8 cellular contexts compared by ENCODE assay signal in the genomic region with DNA sequence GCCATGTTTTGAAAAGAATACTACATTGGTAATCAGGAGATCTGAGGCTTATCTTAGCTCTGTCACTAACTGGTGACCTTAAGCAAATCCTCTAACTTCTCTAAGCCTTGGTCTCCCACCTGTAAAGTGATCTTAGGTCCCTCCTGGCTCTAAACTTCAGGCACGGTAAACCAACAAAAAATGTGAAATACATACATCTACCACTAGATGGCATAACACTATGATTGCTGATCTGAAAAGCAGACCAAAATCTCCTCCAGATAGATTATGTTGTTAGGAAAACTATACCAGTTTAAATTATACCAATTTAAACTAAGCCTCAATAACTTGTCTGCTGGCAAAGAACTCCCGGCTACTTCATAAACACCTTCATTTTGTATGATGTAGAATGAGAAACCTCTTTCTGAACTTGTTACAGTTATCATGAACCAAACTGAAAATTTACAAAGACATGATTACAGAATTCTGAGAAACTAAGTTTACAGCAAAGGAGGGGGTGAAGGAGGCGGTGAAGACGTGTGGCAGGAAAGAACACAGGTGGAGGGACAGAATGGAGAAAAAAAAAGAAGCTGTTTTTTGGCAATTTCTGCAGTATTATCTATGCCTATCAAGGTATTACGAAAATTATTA.
DNase-seq lines count a peak whose midpoint lies in the region; ATAC-seq and TF ChIP-seq lines count a peak whose summit lies in the region.

No MANE protein-coding gene starts in this region.

- TF ChIP-seq POLR2A in adrenal gland (IDR thresholded peaks at IDR 0.05) (no peak), lower leg skin (IDR thresholded peaks at IDR 0.05) (no peak)

- no peak overlapping the region for H3K27ac Mint-ChIP-seq in CD14-positive monocyte

- H3K27me3 Mint-ChIP-seq in CD14-positive monocyte (ENCODE audit: low read depth in 3 of 3) = no peaks in the 10 kb centered on the region

- DNase-seq in CD14-positive monocyte (ENCODE audit: low spot score) (no peak), NCI-H2107 (lab: John Stamatoyannopoulos, UW) (peak; percentile 13), adrenal gland (no peak), right atrium auricular region (ENCODE audit: low spot score) (no peak), skeletal muscle cell (ENCODE audit: low read depth) (peak; percentile 9), lower leg skin (ENCODE audit: low spot score in 2 of 2) (no peak), substantia nigra (lab: John Stamatoyannopoulos, UW) (no peak)

- peak; percentile 63 for ATAC-seq in GM21390 (IDR thresholded peaks at IDR 0.05; ENCODE audit: unreplicated experiment)

- intact Hi-C loops in CD14-positive monocyte (cut with micrococcal nuclease) (loop anchor here in 1 of 2 donors (2.0 kb wide), 1 partner anchor 99 kb away; no protein-coding TSS in a partner anchor), adrenal gland (cut with DNase I) (no loop called here), lower leg skin (cut with DNase I; ENCODE audit: low total_unique reads) (loop anchor here (10.0 kb wide), 1 partner anchor 97 kb away; a partner anchor contains a TSS)

- H3K4me3 ChIP-seq in adrenal gland = no peak overlapping the region
- no peak overlapping the region for H3K4me3 ChIP-seq in right atrium auricular region
- no peak overlapping the region for H3K4me3 ChIP-seq in skeletal muscle cell (ENCODE audit: low read depth, low read length)
- H3K4me3 ChIP-seq in lower leg skin (ENCODE audit: low read depth, poor library complexity, severe bottlenecking) = no peak overlapping the region

- peaks cover 12 to 19% (median 17%) of the 10 kb centered on the region in 7 donors for H3K9me3 Mint-ChIP-seq in CD14-positive monocyte

- H3K4me3 Mint-ChIP-seq in CD14-positive monocyte = no peak overlapping the region

- TF ChIP-seq CTCF in CD14-positive monocyte (IDR thresholded peaks at IDR 0.05) (peak; percentile 81), adrenal gland (IDR thresholded peaks at IDR 0.05) (peak; percentile 57 to 81 (median 74)), right atrium auricular region (IDR thresholded peaks at IDR 0.05) (peak; percentile 47 to 86), lower leg skin (IDR thresholded peaks at IDR 0.05) (peak in 1 of 3 donors; percentile 54)

- H3K9me3 ChIP-seq in adrenal gland (replicated peaks in 1 of 3) (no peaks in the 10 kb centered on the region), right atrium auricular region (peaks cover 0 to 17% of the 10 kb centered on the region in 2 donors)

- no peaks in the 10 kb centered on the region for H3K27me3 ChIP-seq in adrenal gland
- H3K27me3 ChIP-seq in right atrium auricular region = no peaks in the 10 kb centered on the region

- WGBS in adrenal gland, 4 donors = 26 to 40% (median 31%) methylated on average over 5 of the region's 5 CpGs
- WGBS in lower leg skin, 2 donors = 40 to 41% methylated on average over 5 of the region's 5 CpGs

- H3K4me1 ChIP-seq in adrenal gland (replicated peaks in 1 of 2) = no peaks in the 10 kb centered on the region
- H3K4me1 ChIP-seq in right atrium auricular region = no peaks in the 10 kb centered on the region

- H3K36me3 ChIP-seq in adrenal gland (replicated peaks in 1 of 2) (no peaks in the 10 kb centered on the region), right atrium auricular region (no peaks in the 10 kb centered on the region)

- H3K27ac ChIP-seq in adrenal gland (no peak overlapping the region), right atrium auricular region (no peak overlapping the region), substantia nigra (ENCODE audit: low read depth, low read length, poor library complexity, severe bottlenecking) (no peak overlapping the region)

- H3K36me3 Mint-ChIP-seq in CD14-positive monocyte = peaks cover 3 to 12% of the 10 kb centered on the region in 2 donors

- peaks cover 2% of the 10 kb centered on the region for H3K4me1 Mint-ChIP-seq in CD14-positive monocyte

Comparison
In these comparisons a context has a peak if more than half of its experiments do, and no peak if none do; other contexts are left out.
1. DNase-seq: peak in NCI-H2107 (single experiment) and skeletal muscle cell (single experiment); none in CD14-positive monocyte (single experiment), adrenal gland (0 of 7), right atrium auricular region (single experiment), lower leg skin (0 of 2) and substantia nigra (0 of 49).